Comparison of ENCODE assay signal across 13 cellular contexts in genomic region chr7:50953820-50954219, GRCh38.
DNase-seq lines count a peak whose midpoint lies in the region; ATAC-seq and TF ChIP-seq lines count a peak whose summit lies in the region.
"Had no signal": no experiment of that assay in that cellular context is flagged by ENCODE, and none has a peak within 500 bp of the region (broad histone marks: within the 10 kb centered on the region; RNA-seq: fewer than 3 reads in every experiment).

No MANE protein-coding gene starts in this region.

- peak; percentile 56 for ATAC-seq in activated T-helper 17 cell treated with anti-CD3 and anti-CD28 coated beads, Interleukin-2, amount 50 U/mL, for 72 hours (replicated peaks)
- peak; percentile 28 to 96 (median 88) for ATAC-seq in heart left ventricle
- ATAC-seq in stimulated activated effector memory CD8-positive, alpha-beta T cell treated with anti-CD3 and anti-CD28 coated beads, Interleukin-12 subunit alpha, Interleukin-12 subunit beta, amount 100 ng/mL, for 72 hours: peak; percentile 46
- ATAC-seq in CD8-positive, alpha-beta T cell: no peak
- ATAC-seq: activated CD8-positive, alpha-beta T cell treated with anti-CD3 and anti-CD28 coated beads for 36 hours had no signal

- H3K27me3 ChIP-seq in heart left ventricle: no peaks in the 10 kb centered on the region
- no peaks in the 10 kb centered on the region for H3K27me3 ChIP-seq in CD8-positive, alpha-beta T cell (ENCODE audit: insufficient read depth, low read length)
- H3K27me3 ChIP-seq: esophagus squamous epithelium had no signal

- H3K27ac ChIP-seq in heart left ventricle: peak overlapping the region in 10 of 12 donors; percentile 2 to 64 (median 34)
- no peak overlapping the region for H3K27ac ChIP-seq in CD8-positive, alpha-beta T cell (ENCODE audit: low read depth, low read length)
- H3K27ac ChIP-seq: esophagus squamous epithelium had no signal

- H3K9me3 Mint-ChIP-seq in activated T-helper 17 cell treated with anti-CD3 and anti-CD28 coated beads, Interleukin-2, amount 50 U/mL, for 72 hours: peaks cover 9% of the 10 kb centered on the region
- H3K9me3 Mint-ChIP-seq in stimulated activated effector memory CD8-positive, alpha-beta T cell treated with anti-CD3 and anti-CD28 coated beads, Interleukin-12 subunit alpha, Interleukin-12 subunit beta, amount 100 ng/mL, for 72 hours: peaks cover 13% of the 10 kb centered on the region
- peaks cover 10% of the 10 kb centered on the region for H3K9me3 Mint-ChIP-seq in CD8-positive, alpha-beta T cell

- H3K4me1 Mint-ChIP-seq in activated T-helper 17 cell treated with anti-CD3 and anti-CD28 coated beads, Interleukin-2, amount 50 U/mL, for 72 hours: no peaks in the 10 kb centered on the region
- H3K4me1 Mint-ChIP-seq in stimulated activated effector memory CD8-positive, alpha-beta T cell treated with anti-CD3 and anti-CD28 coated beads, Interleukin-12 subunit alpha, Interleukin-12 subunit beta, amount 100 ng/mL, for 72 hours: no peaks in the 10 kb centered on the region
- no peaks in the 10 kb centered on the region for H3K4me1 Mint-ChIP-seq in CD8-positive, alpha-beta T cell (ENCODE audit: low read depth)

- no peaks in the 10 kb centered on the region for H3K36me3 ChIP-seq in heart left ventricle
- no peaks in the 10 kb centered on the region for H3K36me3 ChIP-seq in CD8-positive, alpha-beta T cell (ENCODE audit: insufficient read depth, low read length)
- H3K36me3 ChIP-seq: esophagus squamous epithelium had no signal

- TF ChIP-seq POLR2A in heart left ventricle (IDR thresholded peaks at IDR 0.05): no peak

- WGBS in heart left ventricle, 4 donors: 53 to 67% (median 58%) methylated on average over 3 of the region's 3 CpGs

- peak; percentile 67 for DNase-seq in HT1080 (ENCODE audit: low read depth)
- peak in 2 of 5 donors; percentile 39 to 67 for DNase-seq in heart left ventricle
- peak in 1 of 2 donors; percentile 26 for DNase-seq in stimulated activated effector memory CD8-positive, alpha-beta T cell treated with anti-CD3 and anti-CD28 coated beads, Interleukin-12 subunit alpha, Interleukin-12 subunit beta, amount 100 ng/mL, for 72 hours (ENCODE audit: low spot score in 2 of 2)
- no peak for DNase-seq in HuH-7.5 (ENCODE audit: low spot score)
- DNase-seq in CD8-positive, alpha-beta T cell: no peak
- DNase-seq in NCI-H1694 (lab: John Stamatoyannopoulos, UW): no peak
- DNase-seq: activated CD8-positive, alpha-beta T cell treated with anti-CD3 and anti-CD28 coated beads for 36 hours; amygdala; esophagus squamous epithelium; GF-D8; SK-N-SH; stimulated activated naive CD4-positive, alpha-beta T cell treated with Interleukin-2 at 50 U/mL for 16 hours had no signal

- no peak overlapping the region for H3K4me3 Mint-ChIP-seq in activated T-helper 17 cell treated with anti-CD3 and anti-CD28 coated beads, Interleukin-2, amount 50 U/mL, for 72 hours
- H3K4me3 Mint-ChIP-seq in stimulated activated effector memory CD8-positive, alpha-beta T cell treated with anti-CD3 and anti-CD28 coated beads, Interleukin-12 subunit alpha, Interleukin-12 subunit beta, amount 100 ng/mL, for 72 hours: no peak overlapping the region
- H3K4me3 Mint-ChIP-seq in CD8-positive, alpha-beta T cell: no peak overlapping the region
- H3K4me3 Mint-ChIP-seq: activated CD8-positive, alpha-beta T cell treated with anti-CD3 and anti-CD28 coated beads for 36 hours had no signal

- intact Hi-C loops in heart left ventricle (cut with DNase I): loop anchor here in 1 of 10 donors (10.0 kb wide), 1 partner anchor 59 kb away; no protein-coding TSS in a partner anchor
- intact Hi-C loops in CD8-positive, alpha-beta T cell (cut with DNase I, micrococcal nuclease): no loop called here

- CTCF ChIA-PET in CD8-positive, alpha-beta T cell (lab: Charles Lee): no interaction called here

- peaks cover 0 to 37% (median 18%) of the 10 kb centered on the region in 12 donors for H3K4me1 ChIP-seq in heart left ventricle
- no peaks in the 10 kb centered on the region for H3K4me1 ChIP-seq in CD8-positive, alpha-beta T cell (ENCODE audit: insufficient read depth, low read length)

- no peak overlapping the region for H3K27ac Mint-ChIP-seq in activated T-helper 17 cell treated with anti-CD3 and anti-CD28 coated beads, Interleukin-2, amount 50 U/mL, for 72 hours
- no peak overlapping the region for H3K27ac Mint-ChIP-seq in stimulated activated effector memory CD8-positive, alpha-beta T cell treated with anti-CD3 and anti-CD28 coated beads, Interleukin-12 subunit alpha, Interleukin-12 subunit beta, amount 100 ng/mL, for 72 hours
- H3K27ac Mint-ChIP-seq in CD8-positive, alpha-beta T cell: no peak overlapping the region
- H3K27ac Mint-ChIP-seq: activated CD8-positive, alpha-beta T cell treated with anti-CD3 and anti-CD28 coated beads for 36 hours had no signal

- H3K27me3 Mint-ChIP-seq in activated T-helper 17 cell treated with anti-CD3 and anti-CD28 coated beads, Interleukin-2, amount 50 U/mL, for 72 hours: no peaks in the 10 kb centered on the region
- no peaks in the 10 kb centered on the region for H3K27me3 Mint-ChIP-seq in CD8-positive, alpha-beta T cell (ENCODE audit: low read depth)
- H3K27me3 Mint-ChIP-seq: activated CD8-positive, alpha-beta T cell treated with anti-CD3 and anti-CD28 coated beads for 36 hours had no signal

- H3K9me3 ChIP-seq in heart left ventricle: peaks cover 0 to 26% (median 10%) of the 10 kb centered on the region in 12 donors
- no peaks in the 10 kb centered on the region for H3K9me3 ChIP-seq in CD8-positive, alpha-beta T cell (ENCODE audit: low read length)
- H3K9me3 ChIP-seq: esophagus squamous epithelium had no signal

- no peaks in the 10 kb centered on the region for H3K36me3 Mint-ChIP-seq in activated T-helper 17 cell treated with anti-CD3 and anti-CD28 coated beads, Interleukin-2, amount 50 U/mL, for 72 hours (ENCODE audit: low read depth)
- H3K36me3 Mint-ChIP-seq in stimulated activated effector memory CD8-positive, alpha-beta T cell treated with anti-CD3 and anti-CD28 coated beads, Interleukin-12 subunit alpha, Interleukin-12 subunit beta, amount 100 ng/mL, for 72 hours: no peaks in the 10 kb centered on the region
- no peaks in the 10 kb centered on the region for H3K36me3 Mint-ChIP-seq in CD8-positive, alpha-beta T cell

- POLR2A ChIA-PET in CD8-positive, alpha-beta T cell (lab: Charles Lee): no interaction called here

- no peak overlapping the region for H3K4me3 ChIP-seq in heart left ventricle
- H3K4me3 ChIP-seq in CD8-positive, alpha-beta T cell (ENCODE audit: low read depth, low read length): no peak overlapping the region
- H3K4me3 ChIP-seq: esophagus squamous epithelium had no signal

- TF ChIP-seq CTCF in heart left ventricle (IDR thresholded peaks at IDR 0.05): no peak
- no peak for TF ChIP-seq CTCF in CD8-positive, alpha-beta T cell (IDR thresholded peaks at IDR 0.05)
